In the genomic region with DNA sequence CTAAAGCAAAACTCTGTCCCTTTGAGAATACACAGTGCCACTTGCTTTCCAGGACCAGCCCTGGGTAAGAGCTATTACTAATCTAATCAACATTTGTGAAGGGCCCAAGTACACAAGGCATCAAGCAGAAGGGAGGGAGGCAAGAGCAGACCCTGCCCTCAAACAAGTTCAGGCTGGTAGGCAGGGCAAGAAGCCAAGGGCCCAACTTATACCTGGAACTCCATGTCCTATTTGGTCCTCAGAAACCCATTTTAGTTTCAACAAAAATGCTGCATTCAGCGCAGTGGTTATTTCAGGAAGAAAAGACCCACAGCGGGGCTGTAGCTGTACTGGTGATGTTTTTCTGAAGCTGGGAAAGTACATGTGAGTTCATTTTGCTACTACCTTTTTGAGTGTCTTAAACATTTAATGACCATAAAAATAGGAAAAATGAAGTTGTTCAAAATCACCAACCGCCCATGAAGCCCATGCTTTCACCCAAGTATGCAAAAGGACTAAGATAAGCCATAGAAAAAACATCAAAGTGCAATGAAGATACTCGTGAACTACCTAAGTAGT, we compare ENCODE assay signal across 12 cellular contexts. TPM values are rescaled to one million over a fixed set of nuclear protein-coding genes. Genes with fewer than 3 reads are reported as not detected.
DNase-seq lines count a peak whose midpoint lies in the region; ATAC-seq and TF ChIP-seq lines count a peak whose summit lies in the region.
"Had no signal": no experiment of that assay in that cellular context is flagged by ENCODE, and none has a peak within 500 bp of the region (broad histone marks: within the 10 kb centered on the region; RNA-seq: fewer than 3 reads in every experiment).

No MANE protein-coding gene starts in this region.

- no peaks in the 10 kb centered on the region for H3K27me3 Mint-ChIP-seq in activated naive CD4-positive, alpha-beta T cell treated with anti-CD3 and anti-CD28 coated beads, Interleukin-2, amount 50 U/mL, for 24 hours
- peaks cover 1% of the 10 kb centered on the region for H3K27me3 Mint-ChIP-seq in endodermal cell (ENCODE audit: insufficient read depth)
- no peaks in the 10 kb centered on the region for H3K27me3 Mint-ChIP-seq in stimulated activated memory B cell treated with anti-CD40 and anti-IgM and Interleukin-4, amounts not matched to agents 10 μg/mL and 1 μg/mL and 100 μg/mL, for 72 hours

- H3K36me3 ChIP-seq in OCI-LY3 (replicated peaks; ENCODE audit: low read depth, low read length) (peaks cover 57% of the 10 kb centered on the region), endodermal cell (ENCODE audit: control insufficient read depth, insufficient read depth, low read length) (peaks cover 57% of the 10 kb centered on the region)

- peaks cover 20% of the 10 kb centered on the region for H3K4me1 ChIP-seq in OCI-LY3 (ENCODE audit: low read length)
- H3K4me1 ChIP-seq in endodermal cell (ENCODE audit: control insufficient read depth, insufficient read depth, low read length): peaks cover 5% of the 10 kb centered on the region

- no peak for ATAC-seq in stimulated activated memory B cell treated with anti-CD40 and anti-IgM and Interleukin-4, amounts not matched to agents 10 μg/mL and 1 μg/mL and 100 μg/mL, for 72 hours
- no peak for ATAC-seq in GM19035 (IDR thresholded peaks at IDR 0.05; ENCODE audit: unreplicated experiment)

- H3K4me2 ChIP-seq in OCI-LY3 (ENCODE audit: low read length): peak overlapping the region; percentile 88

- H3K27ac ChIP-seq in OCI-LY3 (ENCODE audit: low read length) (peak overlapping the region; percentile 71; the same call in 1 of the 2 replicates), endodermal cell (ENCODE audit: low read depth, low read length) (no peak overlapping the region)

- no peaks in the 10 kb centered on the region for H3K9me3 Mint-ChIP-seq in activated naive CD4-positive, alpha-beta T cell treated with anti-CD3 and anti-CD28 coated beads, Interleukin-2, amount 50 U/mL, for 24 hours
- H3K9me3 Mint-ChIP-seq in endodermal cell: peaks cover 2% of the 10 kb centered on the region
- H3K9me3 Mint-ChIP-seq in stimulated activated memory B cell treated with anti-CD40 and anti-IgM and Interleukin-4, amounts not matched to agents 10 μg/mL and 1 μg/mL and 100 μg/mL, for 72 hours: no peaks in the 10 kb centered on the region

- H3K27ac Mint-ChIP-seq in activated naive CD4-positive, alpha-beta T cell treated with anti-CD3 and anti-CD28 coated beads, Interleukin-2, amount 50 U/mL, for 24 hours: peak overlapping the region; percentile 92
- peak overlapping the region; percentile 48 for H3K27ac Mint-ChIP-seq in endodermal cell
- peak overlapping the region; percentile 94 for H3K27ac Mint-ChIP-seq in stimulated activated memory B cell treated with anti-CD40 and anti-IgM and Interleukin-4, amounts not matched to agents 10 μg/mL and 1 μg/mL and 100 μg/mL, for 72 hours

- H3K4me3 Mint-ChIP-seq in activated naive CD4-positive, alpha-beta T cell treated with anti-CD3 and anti-CD28 coated beads, Interleukin-2, amount 50 U/mL, for 24 hours: peak overlapping the region; percentile 97
- H3K4me3 Mint-ChIP-seq in endodermal cell: peak overlapping the region; percentile 98
- H3K4me3 Mint-ChIP-seq in stimulated activated memory B cell treated with anti-CD40 and anti-IgM and Interleukin-4, amounts not matched to agents 10 μg/mL and 1 μg/mL and 100 μg/mL, for 72 hours: peak overlapping the region; percentile 94

- H3K79me2 ChIP-seq in OCI-LY3 (ENCODE audit: low read length): peaks cover 56% of the 10 kb centered on the region

- H2AFZ ChIP-seq in OCI-LY3 (ENCODE audit: low read depth, low read length): no peak overlapping the region

- H3K27me3 ChIP-seq in OCI-LY3 (ENCODE audit: low read depth, low read length) (no peaks in the 10 kb centered on the region), endodermal cell (ENCODE audit: control insufficient read depth, insufficient read depth, low read length, poor library complexity, severe bottlenecking) (no peaks in the 10 kb centered on the region)

- no peak for DNase-seq in activated naive CD4-positive, alpha-beta T cell treated with Interleukin-2 at 50 U/mL for 16 hours
- DNase-seq in endodermal cell (peak; percentile 37), SIG-M5 (lab: John Stamatoyannopoulos, UW) (no peak), NCI-H2029 (lab: John Stamatoyannopoulos, UW) (no peak)
- DNase-seq: C1 segment of cervical spinal cord; midbrain; NCI-H1105 treated with DMSO at 0.1 percent for 48 hours; stimulated activated CD4-positive, alpha-beta T cell treated with anti-CD3 and anti-CD28 coated beads, Interleukin-12 subunit alpha, Interleukin-12 subunit beta, amount 100 ng/mL, for 4 hours had no signal

- peaks cover 52% of the 10 kb centered on the region for H4K20me1 ChIP-seq in OCI-LY3 (ENCODE audit: insufficient read depth, low read length)

- H3K9me3 ChIP-seq in OCI-LY3 (ENCODE audit: insufficient read depth, low read length) (no peaks in the 10 kb centered on the region), endodermal cell (ENCODE audit: control insufficient read depth, low read length) (no peaks in the 10 kb centered on the region)

- peaks cover 34% of the 10 kb centered on the region for H3K4me1 Mint-ChIP-seq in activated naive CD4-positive, alpha-beta T cell treated with anti-CD3 and anti-CD28 coated beads, Interleukin-2, amount 50 U/mL, for 24 hours
- H3K4me1 Mint-ChIP-seq in endodermal cell: peaks cover 19% of the 10 kb centered on the region
- peaks cover 45% of the 10 kb centered on the region for H3K4me1 Mint-ChIP-seq in stimulated activated memory B cell treated with anti-CD40 and anti-IgM and Interleukin-4, amounts not matched to agents 10 μg/mL and 1 μg/mL and 100 μg/mL, for 72 hours

- no peak overlapping the region for H3K4me3 ChIP-seq in OCI-LY3 (ENCODE audit: low read length)
- H3K4me3 ChIP-seq in endodermal cell (ENCODE audit: low read length): peak overlapping the region; percentile 98

- TF ChIP-seq CTCF in OCI-LY3 (IDR thresholded peaks at IDR 0.05; ENCODE audit: low read depth, low read length): no peak
- TF ChIP-seq CTCF in endodermal cell (conservative IDR thresholded peaks at IDR 0.05): no peak

- peaks cover 40% of the 10 kb centered on the region for H3K36me3 Mint-ChIP-seq in activated naive CD4-positive, alpha-beta T cell treated with anti-CD3 and anti-CD28 coated beads, Interleukin-2, amount 50 U/mL, for 24 hours
- H3K36me3 Mint-ChIP-seq in endodermal cell (ENCODE audit: low read depth): peaks cover 69% of the 10 kb centered on the region
- peaks cover 65% of the 10 kb centered on the region for H3K36me3 Mint-ChIP-seq in stimulated activated memory B cell treated with anti-CD40 and anti-IgM and Interleukin-4, amounts not matched to agents 10 μg/mL and 1 μg/mL and 100 μg/mL, for 72 hours

- 96 to 97% methylated on average over 4 of the region's 4 CpGs for WGBS in endodermal cell (ENCODE audit: insufficient coverage in 1 of 2, insufficient read length in 1 of 2), 2 experiments

- H3K9ac ChIP-seq in OCI-LY3 (ENCODE audit: low read length) (no peak overlapping the region), endodermal cell (ENCODE audit: extremely low read depth, low read length, poor library complexity, severe bottlenecking) (no peak overlapping the region)

RNA-seq across cellular contexts. Expression of a gene that starts 2.8 kb away (rescaled TPM):
- 1,000 to 10,000 TPM; 1,918 to 2,023 TPM for total RNA-seq in endodermal cell
- polyA plus RNA-seq in endodermal cell (2013, experiment 1 of 2): 2,836 TPM
- polyA plus RNA-seq in endodermal cell (2013, experiment 2 of 2): 2,786 TPM
